In the genomic region with DNA sequence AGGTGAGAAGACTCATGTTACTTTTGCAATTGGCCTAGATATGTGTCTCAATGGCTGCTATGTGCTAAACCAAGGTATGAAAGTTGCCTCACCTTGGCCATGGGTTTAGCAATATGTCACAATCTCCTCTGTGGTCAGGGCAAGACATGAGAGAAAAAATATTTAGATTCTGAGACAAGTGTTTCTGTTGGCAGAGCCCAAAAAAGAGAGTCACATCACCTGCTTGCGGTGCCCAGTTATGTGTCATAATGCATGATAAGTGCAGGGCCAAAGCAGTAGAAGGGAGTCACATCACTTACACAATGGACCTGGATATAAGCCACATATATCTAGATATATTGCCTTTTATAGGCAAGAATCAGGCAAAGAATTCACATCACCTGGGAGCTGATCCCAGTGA, we compare ENCODE assay signal across 25 cellular contexts.
"Had no signal": no experiment of that assay in that cellular context is flagged by ENCODE, and none has a peak within 500 bp of the region (broad histone marks: within the 10 kb centered on the region; RNA-seq: fewer than 3 reads in every experiment).

No MANE protein-coding gene starts in this region.

- H3K27ac ChIP-seq: gastroesophageal sphincter, heart left ventricle, hepatocyte, neural progenitor cell, psoas muscle, sigmoid colon, testis, tibial artery had no signal

- H2AFZ ChIP-seq: hepatocyte, neural progenitor cell had no signal

- H3K36me3 ChIP-seq: gastroesophageal sphincter, heart left ventricle, left lung, neural progenitor cell, sigmoid colon, spleen, tibial artery had no signal

- H3K79me2 ChIP-seq: hepatocyte had no signal

- H3K4me3 ChIP-seq: gastroesophageal sphincter, heart left ventricle, hepatocyte, left lung, neural progenitor cell, psoas muscle, sigmoid colon, skin epidermis, spleen, testis, tibial artery had no signal

- DNase-seq: cortex of kidney; effector memory CD8-positive, alpha-beta T cell; foreskin fibroblast; heart left ventricle; left cardiac atrium; left lung; mesenchymal stem cell; midbrain; naive thymus-derived CD4-positive, alpha-beta T cell; nucleus accumbens; psoas muscle; right cardiac atrium; sigmoid colon; spleen; stimulated activated CD4-positive, alpha-beta T cell treated with anti-CD3 and anti-CD28 coated beads, Interleukin-4, amount 100 ng/mL, for 4 hours; stimulated activated naive CD8-positive, alpha-beta T cell treated with anti-CD3 and anti-CD28 coated beads, Interleukin-15, Interleukin-2, amounts not matched to agents 100 U/mL and 50 U/mL, for 24 hours; substantia nigra; testis; tibial artery had no signal

- H3K4me2 ChIP-seq: hepatocyte, neural progenitor cell had no signal

- H3K9ac ChIP-seq: neural progenitor cell had no signal

- H3K9me3 ChIP-seq: gastroesophageal sphincter, left lung, psoas muscle, sigmoid colon, testis, tibial artery had no signal

- ATAC-seq: effector memory CD8-positive, alpha-beta T cell; esophagus mucosa; gastroesophageal sphincter; heart left ventricle; left cardiac atrium; left lung; naive thymus-derived CD4-positive, alpha-beta T cell; psoas muscle; right cardiac atrium; stimulated activated memory B cell treated with anti-CD40 and anti-IgM and Interleukin-4, amounts not matched to agents 10 μg/mL and 1 μg/mL and 100 μg/mL, for 72 hours; stimulated activated naive CD8-positive, alpha-beta T cell treated with anti-CD3 and anti-CD28 coated beads, Interleukin-15, Interleukin-2, amounts not matched to agents 100 U/mL and 50 U/mL, for 24 hours had no signal

- H3K27me3 ChIP-seq: gastroesophageal sphincter, heart left ventricle, hepatocyte, left lung, neural progenitor cell, sigmoid colon, spleen, testis, tibial artery had no signal

- H3K4me1 ChIP-seq: gastroesophageal sphincter, heart left ventricle, left lung, neural progenitor cell, psoas muscle, sigmoid colon, spleen, testis, tibial artery had no signal
